In genomic region chr6:26383624-26384417, GRCh38 we compare ENCODE assay signal across 8 cellular contexts. TPM values are rescaled to one million over a fixed set of nuclear protein-coding genes. Genes with fewer than 3 reads are reported as not detected.
DNase-seq lines count a peak whose midpoint lies in the region; ATAC-seq lines count a peak whose summit lies in the region.

No MANE protein-coding gene starts in this region.

- peaks cover 8% of the 10 kb centered on the region for H3K36me3 Mint-ChIP-seq in activated naive CD8-positive, alpha-beta T cell treated with anti-CD3 and anti-CD28 coated beads for 36 hours

- no peak overlapping the region for H3K27ac ChIP-seq in right cardiac atrium (ENCODE audit: low read length)

- H3K4me3 ChIP-seq in right cardiac atrium (ENCODE audit: low read length), result peak overlapping the region; percentile 98

- ATAC-seq in right cardiac atrium (peak; percentile 59 to 69), sciatic nerve (peak; percentile 78), HG03442 (IDR thresholded peaks at IDR 0.05; ENCODE audit: unreplicated experiment) (no peak), GM21528 (IDR thresholded peaks at IDR 0.05; ENCODE audit: low FRiP score, unreplicated experiment) (no peak)

- no peaks in the 10 kb centered on the region for H3K9me3 Mint-ChIP-seq in activated naive CD8-positive, alpha-beta T cell treated with anti-CD3 and anti-CD28 coated beads for 36 hours

- peaks cover 2% of the 10 kb centered on the region for H3K4me1 ChIP-seq in right cardiac atrium (ENCODE audit: control insufficient read depth, insufficient read depth, low read length)

- DNase-seq in activated T-cell treated with anti-CD3 and anti-CD28 coated beads, Interleukin-2, amount 50 U/mL, for 1 hour, result peak; percentile 29
- no peak for DNase-seq in activated T-cell treated with anti-CD3 and anti-CD28 coated beads for 4 hours
- peak; percentile 75 for DNase-seq in NCI-H2029 (lab: John Stamatoyannopoulos, UW)
- DNase-seq in activated naive CD8-positive, alpha-beta T cell treated with anti-CD3 and anti-CD28 coated beads for 36 hours, result no peak
- peak in 1 of 3 donors; percentile 32 for DNase-seq in right cardiac atrium
- no peak for DNase-seq in sciatic nerve (ENCODE audit: low spot score)

- H3K27me3 ChIP-seq in right cardiac atrium (ENCODE audit: control insufficient read depth, insufficient read depth), result no peaks in the 10 kb centered on the region

- WGBS in right cardiac atrium, result 18% methylated on average over 7 of the region's 7 CpGs

- H3K4me3 Mint-ChIP-seq in activated naive CD8-positive, alpha-beta T cell treated with anti-CD3 and anti-CD28 coated beads for 36 hours, result peak overlapping the region; percentile 92

- no peaks in the 10 kb centered on the region for H3K27me3 Mint-ChIP-seq in activated naive CD8-positive, alpha-beta T cell treated with anti-CD3 and anti-CD28 coated beads for 36 hours

- H3K27ac Mint-ChIP-seq in activated naive CD8-positive, alpha-beta T cell treated with anti-CD3 and anti-CD28 coated beads for 36 hours, result peak overlapping the region; percentile 91

- H3K9me3 ChIP-seq in right cardiac atrium (ENCODE audit: control insufficient read depth, low read length), result no peaks in the 10 kb centered on the region

- H3K4me1 Mint-ChIP-seq in activated naive CD8-positive, alpha-beta T cell treated with anti-CD3 and anti-CD28 coated beads for 36 hours, result peaks cover 26% of the 10 kb centered on the region

- intact Hi-C loops in right cardiac atrium (cut with DNase I) (no loop called here), sciatic nerve (cut with DNase I) (no loop called here)

RNA-seq across cellular contexts. Expression of gene BTN2A2, which starts 0.9 kb away (rescaled TPM):
- total RNA-seq in activated naive CD8-positive, alpha-beta T cell treated with anti-CD3 and anti-CD28 coated beads for 36 hours, result 10 to 100 TPM; 12.8 to 14.9 TPM
- total RNA-seq in right cardiac atrium (10 to 100 TPM in 1 of 4 donors, 1 to 10 TPM in 3; 5.5 to 10.3 (median 7.8) TPM), sciatic nerve (12.5 TPM)
- 4.7 TPM for polyA plus RNA-seq in right cardiac atrium

RNA-seq across cellular contexts. Expression of gene BTN3A1, which starts 18.3 kb away (rescaled TPM):
- total RNA-seq in activated naive CD8-positive, alpha-beta T cell treated with anti-CD3 and anti-CD28 coated beads for 36 hours, result 10 to 100 TPM; 19.0 to 20.7 TPM
- total RNA-seq in right cardiac atrium (10 to 100 TPM in 3 of 4 donors, 1 to 10 TPM in 1; 6.8 to 11.2 (median 10.7) TPM), sciatic nerve (30.1 TPM)
- polyA plus RNA-seq in right cardiac atrium, result 4.4 TPM

RNA-seq across cellular contexts. Expression of gene BTN3A2, which starts 18.8 kb away (rescaled TPM):
- 10 to 100 TPM; 25.6 to 27.0 TPM for total RNA-seq in activated naive CD8-positive, alpha-beta T cell treated with anti-CD3 and anti-CD28 coated beads for 36 hours
- total RNA-seq in right cardiac atrium (10 to 100 TPM in 3 of 4 donors, 1 to 10 TPM in 1; 7.2 to 24.3 (median 14.2) TPM), sciatic nerve (35.8 TPM)
- 7.8 TPM for polyA plus RNA-seq in right cardiac atrium

RNA-seq across cellular contexts. Expression of gene BTN3A3, which starts 56.5 kb away (rescaled TPM):
- total RNA-seq in activated naive CD8-positive, alpha-beta T cell treated with anti-CD3 and anti-CD28 coated beads for 36 hours, result 10 to 100 TPM; 28.8 to 30.1 TPM
- 10 to 100 TPM in 2 of 4 donors, 1 to 10 TPM in 2; 6.1 to 13.6 (median 9.1) TPM for total RNA-seq in right cardiac atrium
- polyA plus RNA-seq in right cardiac atrium, result 6.1 TPM
- 33.4 TPM for total RNA-seq in sciatic nerve

Comparison
In these comparisons a context has a peak if more than half of its experiments do, and no peak if none do; other contexts are left out.
1. DNase-seq: peak in activated T-cell treated with anti-CD3 and anti-CD28 coated beads, Interleukin-2, amount 50 U/mL, for 1 hour (single experiment) and NCI-H2029 (single experiment); none in activated T-cell treated with anti-CD3 and anti-CD28 coated beads for 4 hours (single experiment), activated naive CD8-positive, alpha-beta T cell treated with anti-CD3 and anti-CD28 coated beads for 36 hours (single experiment) and sciatic nerve (single experiment).
2. ATAC-seq: peak in right cardiac atrium (2 of 2) and sciatic nerve (single experiment); none in HG03442 (single experiment) and GM21528 (single experiment).